9 cellular contexts compared by ENCODE assay signal in genomic region chr5:136058031-136058971, GRCh38. TPM values are rescaled to one million over a fixed set of nuclear protein-coding genes. Genes with fewer than 3 reads are reported as not detected.
DNase-seq lines count a peak whose midpoint lies in the region; ATAC-seq and TF ChIP-seq lines count a peak whose summit lies in the region.
"Had no signal": no experiment of that assay in that cellular context is flagged by ENCODE, and none has a peak within 500 bp of the region (broad histone marks: within the 10 kb centered on the region; RNA-seq: fewer than 3 reads in every experiment).

No MANE protein-coding gene starts in this region.

- peak; percentile 65 to 88 for ATAC-seq in upper lobe of left lung (ENCODE audit: low FRiP score in 2 of 2)
- no peak for ATAC-seq in HG02885 (IDR thresholded peaks at IDR 0.05; ENCODE audit: poor library complexity, unreplicated experiment)

- no peak for TF ChIP-seq POLR2A in upper lobe of left lung (IDR thresholded peaks at IDR 0.05)

- H3K4me1 ChIP-seq in upper lobe of left lung: peaks cover 6 to 17% (median 12%) of the 10 kb centered on the region in 4 donors

- H3K9me3 ChIP-seq in upper lobe of left lung: no peaks in the 10 kb centered on the region
- H3K9me3 ChIP-seq: testis had no signal

- TF ChIP-seq CTCF in astrocyte of the cerebellum (IDR thresholded peaks at IDR 0.05; ENCODE audit: low read depth, low read length, missing control alignments) (peak; percentile 61), kidney epithelial cell (IDR thresholded peaks at IDR 0.05; ENCODE audit: insufficient read depth, low read length, poor library complexity, severe bottlenecking) (peak; percentile 58), upper lobe of left lung (IDR thresholded peaks at IDR 0.05) (peak in 2 of 6 experiments; percentile 11 to 18)

- H3K4me3 ChIP-seq in astrocyte of the cerebellum (ENCODE audit: low read depth, low read length) (no peak overlapping the region), kidney epithelial cell (ENCODE audit: low read depth, low read length) (no peak overlapping the region), upper lobe of left lung (no peak overlapping the region)
- H3K4me3 ChIP-seq: testis had no signal

- no peaks in the 10 kb centered on the region for H3K27me3 ChIP-seq in kidney epithelial cell (ENCODE audit: control insufficient read depth, insufficient read depth, low read length)
- H3K27me3 ChIP-seq in upper lobe of left lung: no peaks in the 10 kb centered on the region
- H3K27me3 ChIP-seq: testis had no signal

- DNase-seq in NCI-H2029 (lab: John Stamatoyannopoulos, UW) (peak; percentile 61), NCI-H2029 treated with DMSO at 0.1 percent for 48 hours (lab: John Stamatoyannopoulos, UW) (no peak), astrocyte of the cerebellum (ENCODE audit: low read depth) (peak; percentile 90), kidney epithelial cell (ENCODE audit: low read depth) (peak; percentile 90), upper lobe of left lung (peak in 1 of 2 donors; percentile 47), NK-92 (lab: John Stamatoyannopoulos, UW; ENCODE audit: unreplicated experiment) (no peak), G401 (ENCODE audit: low spot score) (no peak)
- DNase-seq: testis had no signal

- peak overlapping the region in 2 of 4 donors; percentile 36 to 44 for H3K27ac ChIP-seq in upper lobe of left lung
- H3K27ac ChIP-seq: testis had no signal

- in situ Hi-C loops in astrocyte of the cerebellum (cut with HindIII; ENCODE audit: low sequenced_read_pairs): no loop called here
- in situ Hi-C loops in G401 (cut with HindIII; ENCODE audit: low sequenced_read_pairs): no loop called here

- H3K36me3 ChIP-seq in kidney epithelial cell (ENCODE audit: control insufficient read depth, insufficient read depth, low read length) (peaks cover 11% of the 10 kb centered on the region), upper lobe of left lung (peaks cover 0 to 10% (median 0%) of the 10 kb centered on the region in 4 donors)

- TF ChIP-seq EP300 in upper lobe of left lung (IDR thresholded peaks at IDR 0.05): peak in 1 of 4 donors; percentile 40

- 41 to 49% methylated on average over 8 to 10 of the region's 10 CpGs for WGBS in upper lobe of left lung, 2 donors

RNA-seq across cellular contexts. Expression of gene TGFBI, which starts 29.5 kb away (rescaled TPM):
- total RNA-seq in kidney epithelial cell: 443 and 453 TPM in 2 replicates
- total RNA-seq in upper lobe of left lung: 100 to 1,000 TPM in 3 of 6 donors, 10 to 100 TPM in 3; 51.0 to 189 (median 126) TPM
- 0.18 TPM in 1 of 2 replicates, not detected in the other for total RNA-seq in G401 (2014; rRNA removed; shearing (Covaris generic))

Comparison
In these comparisons a context has a peak if more than half of its experiments do, and no peak if none do; other contexts are left out.
1. DNase-seq: peak in NCI-H2029 (single experiment), astrocyte of the cerebellum (single experiment) and kidney epithelial cell (single experiment); none in NCI-H2029 treated with DMSO at 0.1 percent for 48 hours (single experiment), NK-92 (single experiment) and G401 (single experiment).
2. RNA of gene TGFBI, which starts 29.5 kb away (total RNA-seq): 443 to 453 TPM in kidney epithelial cell and 51.0 to 189 TPM in upper lobe of left lung; 0.18 TPM in G401; every median in the first group is over 10 times any median in the second.